ENCODE assay signal across 6 cellular contexts in genomic region chr5:142013734-142014495, GRCh38. TPM values are rescaled to one million over a fixed set of nuclear protein-coding genes. Genes with fewer than 3 reads are reported as not detected.
DNase-seq lines count a peak whose midpoint lies in the region; ATAC-seq and TF ChIP-seq lines count a peak whose summit lies in the region.

No MANE protein-coding gene starts in this region.

- H3K27ac Mint-ChIP-seq in chondrocyte (ENCODE audit: unreplicated experiment), result no peak overlapping the region

- TF ChIP-seq CTCF in LNCAP (IDR thresholded peaks at IDR 0.05), result peak; percentile 72
- no peak for TF ChIP-seq CTCF in chondrocyte (IDR thresholded peaks at IDR 0.05)

- H3K27me3 Mint-ChIP-seq in chondrocyte (ENCODE audit: low read depth), result no peaks in the 10 kb centered on the region

- H3K4me1 Mint-ChIP-seq in chondrocyte (ENCODE audit: low read depth), result peaks cover 38% of the 10 kb centered on the region

- no peak for DNase-seq in chondrocyte (ENCODE audit: low spot score)
- DNase-seq in pons (ENCODE audit: low spot score), result peak; percentile 47
- DNase-seq in 8988T, result no peak
- no peak for DNase-seq in GM19238 (ENCODE audit: insufficient read length, low spot score)

- no peaks in the 10 kb centered on the region for H3K36me3 Mint-ChIP-seq in chondrocyte (ENCODE audit: low read depth)

- no peaks in the 10 kb centered on the region for H3K9me3 Mint-ChIP-seq in chondrocyte (ENCODE audit: low read depth)

- ATAC-seq in HG02642 (IDR thresholded peaks at IDR 0.05; ENCODE audit: poor library complexity, unreplicated experiment), result no peak

- H3K4me3 Mint-ChIP-seq in chondrocyte (ENCODE audit: unreplicated experiment), result peak overlapping the region; percentile 86

RNA-seq across cellular contexts. Expression of gene GNPDA1, which starts 1.1 kb away (rescaled TPM):
- total RNA-seq in chondrocyte, result 31.2 to 41.8 TPM (median 34.5 TPM) in 3 replicates

RNA-seq across cellular contexts. Expression of gene RNF14, which starts 45.0 kb away (rescaled TPM):
- total RNA-seq in chondrocyte, result 80.4 to 83.6 TPM (median 83.5 TPM) in 3 replicates

RNA-seq across cellular contexts. Expression of gene PCDH12, which starts 55.9 kb away (rescaled TPM):
- 0.02 TPM in 1 of 3 replicates, not detected in the others for total RNA-seq in chondrocyte
